Comparison of ENCODE assay signal across 13 cellular contexts in genomic region chr13:50518791-50519201, GRCh38.
A peak's percentile ranks its signal among the peaks of the same experiment; 100 is the strongest.
DNase-seq lines count a peak whose midpoint lies in the region; ATAC-seq and TF ChIP-seq lines count a peak whose summit lies in the region.
"Had no signal": no experiment of that assay in that cellular context is flagged by ENCODE, and none has a peak within 500 bp of the region (broad histone marks: within the 10 kb centered on the region; RNA-seq: fewer than 3 reads in every experiment).

No MANE protein-coding gene starts in this region.

- intact Hi-C loops in left lung (cut with DNase I) (no loop called here), PC-3 (cut with micrococcal nuclease) (loop anchor here (10.0 kb wide), 1 partner anchor 134 kb away; no protein-coding TSS in a partner anchor)

- H3K27ac Mint-ChIP-seq in chondrocyte (ENCODE audit: unreplicated experiment), result peak overlapping the region; percentile 70
- H3K27ac Mint-ChIP-seq in activated T-cell treated with anti-CD3 and anti-CD28 coated beads, Interleukin-2, amount 50 U/mL, for 24 hours, result no peak overlapping the region
- H3K27ac Mint-ChIP-seq: stimulated activated naive B cell treated with anti-CD40 and anti-IgM and Interleukin-4, amounts not matched to agents 10 μg/mL and 1 μg/mL and 100 μg/mL, for 72 hours had no signal

- H3K9me3 ChIP-seq in OCI-LY1 (ENCODE audit: low read length) (no peaks in the 10 kb centered on the region), left lung (no peaks in the 10 kb centered on the region), skeletal muscle satellite cell (replicated peaks; ENCODE audit: low read length) (no peaks in the 10 kb centered on the region), PC-3 (ENCODE audit: low read length) (no peaks in the 10 kb centered on the region)
- H3K9me3 ChIP-seq: breast epithelium had no signal

- ATAC-seq in left lung, result peak; percentile 22
- ATAC-seq in PC-3, result no peak
- no peak for ATAC-seq in GM19395 (IDR thresholded peaks at IDR 0.05; ENCODE audit: unreplicated experiment)
- ATAC-seq: stimulated activated naive B cell treated with anti-CD40 and anti-IgM and Interleukin-4, amounts not matched to agents 10 μg/mL and 1 μg/mL and 100 μg/mL, for 72 hours had no signal

- H2AFZ ChIP-seq in OCI-LY1 (ENCODE audit: low read length) (0 out of 2 replicates have a peak overlapping the region, but pooled peaks have one; percentile 1), PC-3 (ENCODE audit: low read length) (no peak overlapping the region)

- H3K79me2 ChIP-seq in OCI-LY1 (ENCODE audit: insufficient read depth, low read length), result no peaks in the 10 kb centered on the region
- H3K79me2 ChIP-seq in PC-3 (ENCODE audit: low read length), result no peaks in the 10 kb centered on the region

- no peaks in the 10 kb centered on the region for H3K36me3 Mint-ChIP-seq in chondrocyte (ENCODE audit: low read depth)
- no peaks in the 10 kb centered on the region for H3K36me3 Mint-ChIP-seq in activated T-cell treated with anti-CD3 and anti-CD28 coated beads, Interleukin-2, amount 50 U/mL, for 24 hours (ENCODE audit: low read depth)
- H3K36me3 Mint-ChIP-seq: CD14-positive monocyte; stimulated activated naive B cell treated with anti-CD40 and anti-IgM and Interleukin-4, amounts not matched to agents 10 μg/mL and 1 μg/mL and 100 μg/mL, for 72 hours had no signal

- CTCF ChIA-PET in PC-3 (lab: Charles Lee), result no interaction called here

- H4K20me1 ChIP-seq in OCI-LY1 (ENCODE audit: insufficient read depth, low read length) (no peaks in the 10 kb centered on the region), PC-3 (ENCODE audit: low read length) (no peaks in the 10 kb centered on the region)

- H3K4me1 ChIP-seq in OCI-LY1 (ENCODE audit: insufficient read depth, low read length, severe bottlenecking) (peaks cover 96% of the 10 kb centered on the region), left lung (peaks cover 34 to 58% of the 10 kb centered on the region in 2 donors), skeletal muscle satellite cell (ENCODE audit: control insufficient read depth, insufficient read depth, low read length) (peaks cover 18% of the 10 kb centered on the region), PC-3 (ENCODE audit: insufficient read depth, low read length) (peaks cover under 1% of the 10 kb centered on the region; the same call in 1 of the 2 replicates)

- H3K4me1 Mint-ChIP-seq in chondrocyte (ENCODE audit: low read depth), result peaks cover 30% of the 10 kb centered on the region
- H3K4me1 Mint-ChIP-seq in activated T-cell treated with anti-CD3 and anti-CD28 coated beads, Interleukin-2, amount 50 U/mL, for 24 hours (ENCODE audit: low read depth), result peaks cover 8% of the 10 kb centered on the region

- no peaks in the 10 kb centered on the region for H3K27me3 Mint-ChIP-seq in chondrocyte (ENCODE audit: low read depth)
- H3K27me3 Mint-ChIP-seq in activated T-cell treated with anti-CD3 and anti-CD28 coated beads, Interleukin-2, amount 50 U/mL, for 24 hours, result no peaks in the 10 kb centered on the region
- H3K27me3 Mint-ChIP-seq: stimulated activated naive B cell treated with anti-CD40 and anti-IgM and Interleukin-4, amounts not matched to agents 10 μg/mL and 1 μg/mL and 100 μg/mL, for 72 hours had no signal

- H3F3A ChIP-seq in OCI-LY1 (ENCODE audit: insufficient read depth, low read length) (no peaks in the 10 kb centered on the region), PC-3 (ENCODE audit: low read length, unreplicated experiment) (no peaks in the 10 kb centered on the region)

- BruUV-seq in PC-3 (replicated peaks; lab: Mats Ljungman, UMichigan), result no TSS peak

- no peaks in the 10 kb centered on the region for H3K9me3 Mint-ChIP-seq in chondrocyte (ENCODE audit: low read depth)
- no peaks in the 10 kb centered on the region for H3K9me3 Mint-ChIP-seq in activated T-cell treated with anti-CD3 and anti-CD28 coated beads, Interleukin-2, amount 50 U/mL, for 24 hours
- H3K9me3 Mint-ChIP-seq: CD14-positive monocyte; stimulated activated naive B cell treated with anti-CD40 and anti-IgM and Interleukin-4, amounts not matched to agents 10 μg/mL and 1 μg/mL and 100 μg/mL, for 72 hours had no signal

- H3K36me3 ChIP-seq in OCI-LY1 (ENCODE audit: insufficient read depth, low read length), result no peaks in the 10 kb centered on the region
- H3K36me3 ChIP-seq in left lung, result no peaks in the 10 kb centered on the region
- H3K36me3 ChIP-seq in skeletal muscle satellite cell (ENCODE audit: insufficient read depth, low read length), result no peaks in the 10 kb centered on the region
- no peaks in the 10 kb centered on the region for H3K36me3 ChIP-seq in PC-3 (ENCODE audit: low read depth, low read length)
- H3K36me3 ChIP-seq: breast epithelium had no signal

- H3K4me2 ChIP-seq in OCI-LY1 (ENCODE audit: low read length) (no peak overlapping the region), skeletal muscle satellite cell (ENCODE audit: low read length) (peak overlapping the region; percentile 23), PC-3 (ENCODE audit: low read length) (no peak overlapping the region)

- POLR2A ChIA-PET in PC-3 (lab: Charles Lee; ENCODE audit: unreplicated experiment), result no interaction called here

- H3K27me3 ChIP-seq in OCI-LY1 (ENCODE audit: insufficient read depth, low read length), result no peaks in the 10 kb centered on the region
- H3K27me3 ChIP-seq in left lung, result no peaks in the 10 kb centered on the region
- H3K27me3 ChIP-seq in skeletal muscle satellite cell (ENCODE audit: control insufficient read depth, insufficient read depth, low read length), result no peaks in the 10 kb centered on the region
- no peaks in the 10 kb centered on the region for H3K27me3 ChIP-seq in PC-3 (ENCODE audit: low read length)
- H3K27me3 ChIP-seq: breast epithelium had no signal

- H3K9ac ChIP-seq in OCI-LY1 (ENCODE audit: low read length) (no peak overlapping the region; the same call in 1 of the 2 replicates), skeletal muscle satellite cell (ENCODE audit: low read depth, low read length) (no peak overlapping the region), PC-3 (ENCODE audit: low read length) (no peak overlapping the region)

- TF ChIP-seq CTCF in OCI-LY1 (IDR thresholded peaks at IDR 0.05; ENCODE audit: low read length), result no peak
- TF ChIP-seq CTCF in chondrocyte (IDR thresholded peaks at IDR 0.05), result no peak
- no peak for TF ChIP-seq CTCF in left lung (IDR thresholded peaks at IDR 0.05)
- no peak for TF ChIP-seq CTCF in PC-3 (conservative IDR thresholded peaks at IDR 0.05; ENCODE audit: low read depth, low read length)

- H3K4me3 ChIP-seq in OCI-LY1 (ENCODE audit: low read depth, low read length, poor library complexity, severe bottlenecking), result no peak overlapping the region
- H3K4me3 ChIP-seq in left lung, result no peak overlapping the region
- H3K4me3 ChIP-seq in skeletal muscle satellite cell (ENCODE audit: low read length), result no peak overlapping the region
- no peak overlapping the region for H3K4me3 ChIP-seq in PC-3 (ENCODE audit: low read length)
- H3K4me3 ChIP-seq: breast epithelium had no signal

- H3K4me3 Mint-ChIP-seq in chondrocyte (ENCODE audit: unreplicated experiment), result no peak overlapping the region
- no peak overlapping the region for H3K4me3 Mint-ChIP-seq in activated T-cell treated with anti-CD3 and anti-CD28 coated beads, Interleukin-2, amount 50 U/mL, for 24 hours
- H3K4me3 Mint-ChIP-seq: stimulated activated naive B cell treated with anti-CD40 and anti-IgM and Interleukin-4, amounts not matched to agents 10 μg/mL and 1 μg/mL and 100 μg/mL, for 72 hours had no signal

- H3K27ac ChIP-seq in OCI-LY1 (ENCODE audit: low read depth, low read length, poor library complexity, severe bottlenecking) (peak overlapping the region; percentile 99), left lung (no peak overlapping the region), PC-3 (ENCODE audit: low read length) (no peak overlapping the region)
- H3K27ac ChIP-seq: breast epithelium had no signal

- DNase-seq in chondrocyte (ENCODE audit: low spot score) (no peak), left lung (no peak), PC-3 (no peak), Kasumi-1 (lab: John Stamatoyannopoulos, UW) (no peak)
- no peak for DNase-seq in activated T-cell treated with anti-CD3 and anti-CD28 coated beads, Interleukin-2, amount 50 U/mL, for 24 hours
- DNase-seq: activated CD4-positive, alpha-beta T cell treated with anti-CD3 and anti-CD28 coated beads for 48 hours; stimulated activated CD4-positive, alpha-beta T cell treated with anti-CD3 and anti-CD28 coated beads, Interleukin-4, amount 100 ng/mL, for 4 hours; stimulated activated naive B cell treated with anti-CD40 and anti-IgM and Interleukin-4, amounts not matched to agents 10 μg/mL and 1 μg/mL and 100 μg/mL, for 72 hours had no signal

- H3K9me2 ChIP-seq in OCI-LY1 (ENCODE audit: low read depth, low read length) (no peaks in the 10 kb centered on the region), PC-3 (replicated peaks; ENCODE audit: low read length) (no peaks in the 10 kb centered on the region)
